1 cellular context compared by ENCODE assay signal in the genomic region with DNA sequence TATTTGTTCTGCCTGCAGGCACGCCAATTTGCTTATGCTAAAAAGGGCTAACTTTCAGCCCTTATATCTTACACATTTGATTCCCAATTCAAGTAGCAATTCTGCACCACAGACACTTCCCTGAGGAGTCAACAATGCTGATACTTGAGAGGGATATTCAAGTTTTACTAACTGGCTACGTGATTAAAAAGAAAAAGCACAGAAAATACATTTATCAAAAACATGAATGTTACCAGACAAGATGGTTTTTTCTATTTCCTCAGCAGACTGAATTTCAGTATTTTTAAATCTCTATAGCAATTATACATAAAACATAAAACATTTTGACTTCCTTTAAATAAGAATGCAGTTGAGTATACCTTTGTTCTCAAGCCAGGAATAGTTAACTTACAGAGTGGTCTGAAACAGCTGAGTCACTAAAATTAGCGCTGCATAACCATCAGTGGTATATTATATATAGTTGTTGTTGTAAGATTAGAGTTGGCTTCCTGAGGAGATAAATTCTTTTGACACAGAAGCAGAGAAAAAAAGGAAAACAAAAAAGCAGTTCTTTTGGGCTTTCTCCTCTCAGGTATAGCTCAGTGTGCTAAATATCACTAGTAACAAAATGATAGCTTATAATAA.
TF ChIP-seq lines count a peak whose summit lies in the region.

No MANE protein-coding gene starts in this region.

TF ChIP-seq in K562, 482 proteins besides CTCF, POLR2A, EP300 and RAD21 (continued from another document and continues in another):
- TF ChIP-seq, protein P1, sequence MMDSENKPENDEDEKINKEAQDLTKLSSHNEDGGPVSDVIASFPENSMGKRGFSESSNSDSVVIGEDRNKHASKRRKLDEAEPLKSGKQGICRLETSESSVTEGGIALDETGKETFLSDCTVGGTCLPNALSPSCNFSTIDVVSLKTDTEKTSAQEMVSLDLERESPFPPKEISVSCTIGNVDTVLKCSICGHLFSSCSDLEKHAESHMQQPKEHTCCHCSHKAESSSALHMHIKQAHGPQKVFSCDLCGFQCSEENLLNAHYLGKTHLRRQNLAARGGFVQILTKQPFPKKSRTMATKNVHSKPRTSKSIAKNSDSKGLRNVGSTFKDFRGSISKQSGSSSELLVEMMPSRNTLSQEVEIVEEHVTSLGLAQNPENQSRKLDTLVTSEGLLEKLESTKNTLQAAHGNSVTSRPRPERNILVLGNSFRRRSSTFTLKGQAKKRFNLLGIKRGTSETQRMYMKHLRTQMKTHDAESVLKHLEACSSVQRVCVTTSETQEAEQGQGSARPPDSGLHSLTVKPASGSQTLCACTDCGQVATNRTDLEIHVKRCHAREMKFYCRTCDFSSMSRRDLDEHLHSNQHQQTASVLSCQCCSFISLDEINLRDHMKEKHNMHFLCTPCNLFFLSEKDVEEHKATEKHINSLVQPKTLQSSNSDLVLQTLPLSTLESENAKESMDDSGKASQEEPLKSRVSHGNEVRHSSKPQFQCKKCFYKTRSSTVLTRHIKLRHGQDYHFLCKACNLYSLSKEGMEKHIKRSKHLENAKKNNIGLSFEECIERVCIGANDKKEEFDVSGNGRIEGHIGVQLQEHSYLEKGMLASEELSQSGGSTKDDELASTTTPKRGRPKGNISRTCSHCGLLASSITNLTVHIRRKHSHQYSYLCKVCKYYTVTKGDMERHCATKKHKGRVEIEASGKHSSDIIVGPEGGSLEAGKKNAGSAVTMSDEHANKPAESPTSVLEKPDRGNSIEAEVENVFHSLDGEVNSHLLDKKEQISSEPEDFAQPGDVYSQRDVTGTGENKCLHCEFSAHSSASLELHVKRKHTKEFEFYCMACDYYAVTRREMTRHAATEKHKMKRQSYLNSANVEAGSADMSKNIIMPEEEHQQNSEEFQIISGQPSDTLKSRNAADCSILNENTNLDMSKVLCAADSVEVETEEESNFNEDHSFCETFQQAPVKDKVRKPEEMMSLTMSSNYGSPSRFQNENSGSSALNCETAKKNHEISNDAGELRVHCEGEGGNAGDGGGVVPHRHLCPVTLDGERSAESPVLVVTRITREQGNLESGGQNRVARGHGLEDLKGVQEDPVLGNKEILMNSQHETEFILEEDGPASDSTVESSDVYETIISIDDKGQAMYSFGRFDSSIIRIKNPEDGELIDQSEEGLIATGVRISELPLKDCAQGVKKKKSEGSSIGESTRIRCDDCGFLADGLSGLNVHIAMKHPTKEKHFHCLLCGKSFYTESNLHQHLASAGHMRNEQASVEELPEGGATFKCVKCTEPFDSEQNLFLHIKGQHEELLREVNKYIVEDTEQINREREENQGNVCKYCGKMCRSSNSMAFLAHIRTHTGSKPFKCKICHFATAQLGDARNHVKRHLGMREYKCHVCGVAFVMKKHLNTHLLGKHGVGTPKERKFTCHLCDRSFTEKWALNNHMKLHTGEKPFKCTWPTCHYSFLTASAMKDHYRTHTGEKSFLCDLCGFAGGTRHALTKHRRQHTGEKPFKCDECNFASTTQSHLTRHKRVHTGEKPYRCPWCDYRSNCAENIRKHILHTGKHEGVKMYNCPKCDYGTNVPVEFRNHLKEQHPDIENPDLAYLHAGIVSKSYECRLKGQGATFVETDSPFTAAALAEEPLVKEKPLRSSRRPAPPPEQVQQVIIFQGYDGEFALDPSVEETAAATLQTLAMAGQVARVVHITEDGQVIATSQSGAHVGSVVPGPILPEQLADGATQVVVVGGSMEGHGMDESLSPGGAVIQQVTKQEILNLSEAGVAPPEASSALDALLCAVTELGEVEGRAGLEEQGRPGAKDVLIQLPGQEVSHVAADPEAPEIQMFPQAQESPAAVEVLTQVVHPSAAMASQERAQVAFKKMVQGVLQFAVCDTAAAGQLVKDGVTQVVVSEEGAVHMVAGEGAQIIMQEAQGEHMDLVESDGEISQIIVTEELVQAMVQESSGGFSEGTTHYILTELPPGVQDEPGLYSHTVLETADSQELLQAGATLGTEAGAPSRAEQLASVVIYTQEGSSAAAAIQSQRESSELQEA (IDR thresholded peaks at IDR 0.05; ENCODE audit: low read depth) = no peak
- TF ChIP-seq ZSCAN32 (CRISPR knock-in tag; IDR thresholded peaks at IDR 0.05) (no peak), POLR2H (tag; IDR thresholded peaks at IDR 0.05; ENCODE audit: low read depth) (peak; percentile 47; the same call in 1 of the 2 replicates), RBM15 (IDR thresholded peaks at IDR 0.05; ENCODE audit: insufficient read depth, low read length) (no peak), SAFB (IDR thresholded peaks at IDR 0.05; ENCODE audit: borderline replicate concordance, low read depth, low read length) (no peak), ZNF316 (IDR thresholded peaks at IDR 0.05) (peak; percentile 100), HIVEP1 (CRISPR knock-in tag; IDR thresholded peaks at IDR 0.05) (no peak), HNRNPL (IDR thresholded peaks at IDR 0.05; ENCODE audit: low read depth, low read length) (no peak), HDGF (IDR thresholded peaks at IDR 0.05) (no peak), ZFP30 (CRISPR knock-in tag; IDR thresholded peaks at IDR 0.05; ENCODE audit: borderline replicate concordance) (no peak), ZNF263 (CRISPR knock-in tag; IDR thresholded peaks at IDR 0.05; ENCODE audit: borderline replicate concordance) (no peak), SMARCE1 (IDR thresholded peaks at IDR 0.05) (peak; percentile 90), TAL1 (IDR thresholded peaks at IDR 0.05) (peak; percentile 69), PTTG1 (tag; IDR thresholded peaks at IDR 0.05; ENCODE audit: low read depth) (no peak), NFE2 (IDR thresholded peaks at IDR 0.05; ENCODE audit: low read depth) (peak; percentile 98), KLF13 (tag; IDR thresholded peaks at IDR 0.05; ENCODE audit: borderline replicate concordance, low read depth) (0 out of 2 replicates have a peak, but pooled peaks have one; percentile 12), THRAP3 (IDR thresholded peaks at IDR 0.05; ENCODE audit: borderline replicate concordance) (no peak), GATAD2B (IDR thresholded peaks at IDR 0.05; ENCODE audit: borderline replicate concordance) (peak; percentile 68), LEF1 (IDR thresholded peaks at IDR 0.05) (peak; percentile 90), ATF1 (CRISPR knock-in tag; IDR thresholded peaks at IDR 0.05) (no peak), ATF1 (tag; IDR thresholded peaks at IDR 0.05) (peak; percentile 21; the same call in 1 of the 2 replicates), EP400 (IDR thresholded peaks at IDR 0.05) (peak; percentile 53), NCOA2 (IDR thresholded peaks at IDR 0.05; ENCODE audit: partially characterized antibody in 2 of 2) (peak; percentile 50 to 54), NR2F6 (CRISPR knock-in tag; IDR thresholded peaks at IDR 0.05) (no peak), FOXK2 (conservative IDR thresholded peaks at IDR 0.05 in 1 of 2, IDR thresholded peaks at IDR 0.05 in 1 of 2; ENCODE audit: low read depth in 2 of 2) (peak; percentile 32 to 60; a peak in 1 of 4 replicates), KDM4B (IDR thresholded peaks at IDR 0.05; ENCODE audit: borderline replicate concordance in 2 of 2, low read depth in 1 of 2) (peak in 1 of 2 experiments; percentile 88; a peak in 1 of 4 replicates), NEUROD1 (IDR thresholded peaks at IDR 0.05; ENCODE audit: borderline replicate concordance, low read depth, low read length, partially characterized antibody) (no peak), CBFA2T3 (IDR thresholded peaks at IDR 0.05) (peak; percentile 82)
- TF ChIP-seq, protein P2, sequence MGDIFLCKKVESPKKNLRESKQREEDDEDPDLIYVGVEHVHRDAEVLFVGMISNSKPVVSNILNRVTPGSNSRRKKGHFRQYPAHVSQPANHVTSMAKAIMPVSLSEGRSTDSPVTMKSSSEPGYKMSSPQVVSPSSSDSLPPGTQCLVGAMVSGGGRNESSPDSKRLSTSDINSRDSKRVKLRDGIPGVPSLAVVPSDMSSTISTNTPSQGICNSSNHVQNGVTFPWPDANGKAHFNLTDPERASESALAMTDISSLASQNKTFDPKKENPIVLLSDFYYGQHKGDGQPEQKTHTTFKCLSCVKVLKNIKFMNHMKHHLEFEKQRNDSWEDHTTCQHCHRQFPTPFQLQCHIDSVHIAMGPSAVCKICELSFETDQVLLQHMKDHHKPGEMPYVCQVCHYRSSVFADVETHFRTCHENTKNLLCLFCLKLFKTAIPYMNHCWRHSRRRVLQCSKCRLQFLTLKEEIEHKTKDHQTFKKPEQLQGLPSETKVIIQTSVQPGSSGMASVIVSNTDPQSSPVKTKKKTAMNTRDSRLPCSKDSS (IDR thresholded peaks at IDR 0.05; ENCODE audit: low read depth, partially characterized antibody) = no peak
- TF ChIP-seq, protein P3, sequence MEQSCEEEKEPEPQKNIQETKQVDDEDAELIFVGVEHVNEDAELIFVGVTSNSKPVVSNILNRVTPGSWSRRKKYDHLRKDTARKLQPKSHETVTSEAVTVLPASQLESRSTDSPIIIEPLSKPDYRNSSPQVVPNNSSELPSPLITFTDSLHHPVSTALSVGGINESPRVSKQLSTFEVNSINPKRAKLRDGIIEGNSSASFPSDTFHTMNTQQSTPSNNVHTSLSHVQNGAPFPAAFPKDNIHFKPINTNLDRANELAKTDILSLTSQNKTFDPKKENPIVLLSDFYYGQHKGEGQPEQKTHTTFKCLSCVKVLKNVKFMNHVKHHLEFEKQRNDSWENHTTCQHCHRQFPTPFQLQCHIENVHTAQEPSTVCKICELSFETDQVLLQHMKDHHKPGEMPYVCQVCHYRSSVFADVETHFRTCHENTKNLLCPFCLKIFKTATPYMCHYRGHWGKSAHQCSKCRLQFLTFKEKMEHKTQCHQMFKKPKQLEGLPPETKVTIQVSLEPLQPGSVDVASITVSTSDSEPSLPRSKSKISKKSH (CRISPR knock-in tag; IDR thresholded peaks at IDR 0.05) = no peak
- TF ChIP-seq, protein P4, sequence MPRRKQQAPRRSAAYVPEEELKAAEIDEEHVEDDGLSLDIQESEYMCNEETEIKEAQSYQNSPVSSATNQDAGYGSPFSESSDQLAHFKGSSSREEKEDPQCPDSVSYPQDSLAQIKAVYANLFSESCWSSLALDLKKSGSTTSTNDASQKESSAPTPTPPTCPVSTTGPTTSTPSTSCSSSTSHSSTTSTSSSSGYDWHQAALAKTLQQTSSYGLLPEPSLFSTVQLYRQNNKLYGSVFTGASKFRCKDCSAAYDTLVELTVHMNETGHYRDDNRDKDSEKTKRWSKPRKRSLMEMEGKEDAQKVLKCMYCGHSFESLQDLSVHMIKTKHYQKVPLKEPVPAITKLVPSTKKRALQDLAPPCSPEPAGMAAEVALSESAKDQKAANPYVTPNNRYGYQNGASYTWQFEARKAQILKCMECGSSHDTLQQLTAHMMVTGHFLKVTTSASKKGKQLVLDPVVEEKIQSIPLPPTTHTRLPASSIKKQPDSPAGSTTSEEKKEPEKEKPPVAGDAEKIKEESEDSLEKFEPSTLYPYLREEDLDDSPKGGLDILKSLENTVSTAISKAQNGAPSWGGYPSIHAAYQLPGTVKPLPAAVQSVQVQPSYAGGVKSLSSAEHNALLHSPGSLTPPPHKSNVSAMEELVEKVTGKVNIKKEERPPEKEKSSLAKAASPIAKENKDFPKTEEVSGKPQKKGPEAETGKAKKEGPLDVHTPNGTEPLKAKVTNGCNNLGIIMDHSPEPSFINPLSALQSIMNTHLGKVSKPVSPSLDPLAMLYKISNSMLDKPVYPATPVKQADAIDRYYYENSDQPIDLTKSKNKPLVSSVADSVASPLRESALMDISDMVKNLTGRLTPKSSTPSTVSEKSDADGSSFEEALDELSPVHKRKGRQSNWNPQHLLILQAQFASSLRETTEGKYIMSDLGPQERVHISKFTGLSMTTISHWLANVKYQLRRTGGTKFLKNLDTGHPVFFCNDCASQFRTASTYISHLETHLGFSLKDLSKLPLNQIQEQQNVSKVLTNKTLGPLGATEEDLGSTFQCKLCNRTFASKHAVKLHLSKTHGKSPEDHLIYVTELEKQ (CRISPR knock-in tag; IDR thresholded peaks at IDR 0.05) = no peak
- TF ChIP-seq, protein P5, sequence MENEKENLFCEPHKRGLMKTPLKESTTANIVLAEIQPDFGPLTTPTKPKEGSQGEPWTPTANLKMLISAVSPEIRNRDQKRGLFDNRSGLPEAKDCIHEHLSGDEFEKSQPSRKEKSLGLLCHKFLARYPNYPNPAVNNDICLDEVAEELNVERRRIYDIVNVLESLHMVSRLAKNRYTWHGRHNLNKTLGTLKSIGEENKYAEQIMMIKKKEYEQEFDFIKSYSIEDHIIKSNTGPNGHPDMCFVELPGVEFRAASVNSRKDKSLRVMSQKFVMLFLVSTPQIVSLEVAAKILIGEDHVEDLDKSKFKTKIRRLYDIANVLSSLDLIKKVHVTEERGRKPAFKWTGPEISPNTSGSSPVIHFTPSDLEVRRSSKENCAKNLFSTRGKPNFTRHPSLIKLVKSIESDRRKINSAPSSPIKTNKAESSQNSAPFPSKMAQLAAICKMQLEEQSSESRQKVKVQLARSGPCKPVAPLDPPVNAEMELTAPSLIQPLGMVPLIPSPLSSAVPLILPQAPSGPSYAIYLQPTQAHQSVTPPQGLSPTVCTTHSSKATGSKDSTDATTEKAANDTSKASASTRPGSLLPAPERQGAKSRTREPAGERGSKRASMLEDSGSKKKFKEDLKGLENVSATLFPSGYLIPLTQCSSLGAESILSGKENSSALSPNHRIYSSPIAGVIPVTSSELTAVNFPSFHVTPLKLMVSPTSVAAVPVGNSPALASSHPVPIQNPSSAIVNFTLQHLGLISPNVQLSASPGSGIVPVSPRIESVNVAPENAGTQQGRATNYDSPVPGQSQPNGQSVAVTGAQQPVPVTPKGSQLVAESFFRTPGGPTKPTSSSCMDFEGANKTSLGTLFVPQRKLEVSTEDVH (IDR thresholded peaks at IDR 0.05; ENCODE audit: low read depth, partially characterized antibody) = peak; percentile 35
- TF ChIP-seq, protein P6, sequence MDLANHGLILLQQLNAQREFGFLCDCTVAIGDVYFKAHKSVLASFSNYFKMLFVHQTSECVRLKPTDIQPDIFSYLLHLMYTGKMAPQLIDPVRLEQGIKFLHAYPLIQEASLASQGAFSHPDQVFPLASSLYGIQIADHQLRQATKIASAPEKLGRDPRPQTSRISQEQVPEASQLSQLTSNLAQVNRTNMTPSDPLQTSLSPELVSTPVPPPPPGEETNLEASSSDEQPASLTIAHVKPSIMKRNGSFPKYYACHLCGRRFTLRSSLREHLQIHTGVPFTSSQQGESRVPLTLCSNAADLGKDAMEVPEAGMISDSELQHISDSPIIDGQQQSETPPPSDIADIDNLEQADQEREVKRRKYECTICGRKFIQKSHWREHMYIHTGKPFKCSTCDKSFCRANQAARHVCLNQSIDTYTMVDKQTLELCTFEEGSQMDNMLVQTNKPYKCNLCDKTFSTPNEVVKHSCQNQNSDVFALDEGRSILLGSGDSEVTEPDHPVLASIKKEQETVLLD (IDR thresholded peaks at IDR 0.05) = no peak
- TF ChIP-seq, protein P7, sequence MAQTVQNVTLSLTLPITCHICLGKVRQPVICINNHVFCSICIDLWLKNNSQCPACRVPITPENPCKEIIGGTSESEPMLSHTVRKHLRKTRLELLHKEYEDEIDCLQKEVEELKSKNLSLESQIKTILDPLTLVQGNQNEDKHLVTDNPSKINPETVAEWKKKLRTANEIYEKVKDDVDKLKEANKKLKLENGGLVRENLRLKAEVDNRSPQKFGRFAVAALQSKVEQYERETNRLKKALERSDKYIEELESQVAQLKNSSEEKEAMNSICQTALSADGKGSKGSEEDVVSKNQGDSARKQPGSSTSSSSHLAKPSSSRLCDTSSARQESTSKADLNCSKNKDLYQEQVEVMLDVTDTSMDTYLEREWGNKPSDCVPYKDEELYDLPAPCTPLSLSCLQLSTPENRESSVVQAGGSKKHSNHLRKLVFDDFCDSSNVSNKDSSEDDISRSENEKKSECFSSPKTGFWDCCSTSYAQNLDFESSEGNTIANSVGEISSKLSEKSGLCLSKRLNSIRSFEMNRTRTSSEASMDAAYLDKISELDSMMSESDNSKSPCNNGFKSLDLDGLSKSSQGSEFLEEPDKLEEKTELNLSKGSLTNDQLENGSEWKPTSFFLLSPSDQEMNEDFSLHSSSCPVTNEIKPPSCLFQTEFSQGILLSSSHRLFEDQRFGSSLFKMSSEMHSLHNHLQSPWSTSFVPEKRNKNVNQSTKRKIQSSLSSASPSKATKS (CRISPR knock-in tag; IDR thresholded peaks at IDR 0.05) = no peak
